ENCODE assay signal across 10 cellular contexts in genomic region chr6:69791065-69791471, GRCh38. TPM values are rescaled to one million over a fixed set of nuclear protein-coding genes. Genes with fewer than 3 reads are reported as not detected.
A peak's percentile ranks its signal among the peaks of the same experiment; 100 is the strongest.
DNase-seq lines count a peak whose midpoint lies in the region; ATAC-seq lines count a peak whose summit lies in the region.
"Had no signal": no experiment of that assay in that cellular context is flagged by ENCODE, and none has a peak within 500 bp of the region (broad histone marks: within the 10 kb centered on the region; RNA-seq: fewer than 3 reads in every experiment).

No MANE protein-coding gene starts in this region.

- peaks cover 25 to 77% (median 56%) of the 10 kb centered on the region in 4 donors for H3K4me1 Mint-ChIP-seq in naive thymus-derived CD8-positive, alpha-beta T cell

- no peaks in the 10 kb centered on the region for H3K27me3 Mint-ChIP-seq in naive thymus-derived CD8-positive, alpha-beta T cell

- H3K27ac Mint-ChIP-seq in naive thymus-derived CD8-positive, alpha-beta T cell = peak overlapping the region in 5 of 10 donors; percentile 15 to 70 (median 35)

- no peaks in the 10 kb centered on the region for H3K9me3 Mint-ChIP-seq in naive thymus-derived CD8-positive, alpha-beta T cell

- no peak overlapping the region for H3K9ac ChIP-seq in adipocyte (ENCODE audit: low read length)

- DNase-seq in adipocyte (ENCODE audit: low read depth) (peak; percentile 1), GM03348 (ENCODE audit: low spot score) (no peak), EL (no peak), AG08395 (ENCODE audit: low spot score) (no peak)
- DNase-seq in naive thymus-derived CD8-positive, alpha-beta T cell = no peak
- DNase-seq: NK-92 treated with Interleukin-12 subunit alpha and Interleukin-12 subunit beta, amount 100 ng/mL, for 24 hours; nucleus accumbens had no signal

- H3K9me3 ChIP-seq in adipocyte (ENCODE audit: control insufficient read depth, low read length) = no peaks in the 10 kb centered on the region
- H3K9me3 ChIP-seq in muscle layer of duodenum (ENCODE audit: control insufficient read depth in 1 of 2, low read length in 2 of 2) = no peaks in the 10 kb centered on the region

- H3K27ac ChIP-seq in muscle layer of duodenum (ENCODE audit: low read length) = peak overlapping the region; percentile 42

- H3K36me3 Mint-ChIP-seq in naive thymus-derived CD8-positive, alpha-beta T cell = peaks cover 2 to 32% (median 6%) of the 10 kb centered on the region in 3 donors

- ATAC-seq in GM18907 (IDR thresholded peaks at IDR 0.05; ENCODE audit: unreplicated experiment) = peak; percentile 58
- peak; percentile 49 for ATAC-seq in HG02870 (IDR thresholded peaks at IDR 0.05; ENCODE audit: unreplicated experiment)
- ATAC-seq in naive thymus-derived CD8-positive, alpha-beta T cell = no peak

- H3K27me3 ChIP-seq in adipocyte (replicated peaks; ENCODE audit: control insufficient read depth, insufficient read depth, low read length) (no peaks in the 10 kb centered on the region), muscle layer of duodenum (ENCODE audit: low read depth, low read length) (no peaks in the 10 kb centered on the region)

- POLR2A ChIA-PET in naive thymus-derived CD8-positive, alpha-beta T cell (lab: Charles Lee) = no interaction called here

- H3K4me3 ChIP-seq in adipocyte (ENCODE audit: low read length) = no peak overlapping the region
- H3K4me3 ChIP-seq in muscle layer of duodenum (ENCODE audit: low read depth in 1 of 2, low read length in 2 of 2) = no peak overlapping the region

- H3K4me1 ChIP-seq in adipocyte (ENCODE audit: control insufficient read depth, insufficient read depth, low read length) = peaks cover 29% of the 10 kb centered on the region
- peaks cover 15 to 34% of the 10 kb centered on the region in 2 donors for H3K4me1 ChIP-seq in muscle layer of duodenum (ENCODE audit: control insufficient read depth in 1 of 2, insufficient read depth in 2 of 2, low read length in 2 of 2)

- peaks cover 9% of the 10 kb centered on the region for H3K36me3 ChIP-seq in adipocyte (ENCODE audit: control insufficient read depth, insufficient read depth, low read length, severe bottlenecking)
- H3K36me3 ChIP-seq in muscle layer of duodenum (ENCODE audit: control insufficient read depth in 1 of 2, insufficient read depth in 2 of 2, low read length in 2 of 2) = peaks cover 0 to 3% of the 10 kb centered on the region in 2 donors

- no peak overlapping the region for H3K4me3 Mint-ChIP-seq in naive thymus-derived CD8-positive, alpha-beta T cell

RNA-seq across cellular contexts. Expression of gene LMBRD1, which starts 5.7 kb away (rescaled TPM):
- 10 to 100 TPM; 45.0 to 48.1 TPM for total RNA-seq in naive thymus-derived CD8-positive, alpha-beta T cell
- polyA plus RNA-seq in naive thymus-derived CD8-positive, alpha-beta T cell = 10 to 100 TPM; 29.7 to 38.0 (median 35.6) TPM

Comparison
In these comparisons a context has a peak if more than half of its experiments do, and no peak if none do; other contexts are left out.
1. ATAC-seq: peak in GM18907 (single experiment) and HG02870 (single experiment); none in naive thymus-derived CD8-positive, alpha-beta T cell (0 of 2).